32 cellular contexts compared by ENCODE assay signal in the genomic region with DNA sequence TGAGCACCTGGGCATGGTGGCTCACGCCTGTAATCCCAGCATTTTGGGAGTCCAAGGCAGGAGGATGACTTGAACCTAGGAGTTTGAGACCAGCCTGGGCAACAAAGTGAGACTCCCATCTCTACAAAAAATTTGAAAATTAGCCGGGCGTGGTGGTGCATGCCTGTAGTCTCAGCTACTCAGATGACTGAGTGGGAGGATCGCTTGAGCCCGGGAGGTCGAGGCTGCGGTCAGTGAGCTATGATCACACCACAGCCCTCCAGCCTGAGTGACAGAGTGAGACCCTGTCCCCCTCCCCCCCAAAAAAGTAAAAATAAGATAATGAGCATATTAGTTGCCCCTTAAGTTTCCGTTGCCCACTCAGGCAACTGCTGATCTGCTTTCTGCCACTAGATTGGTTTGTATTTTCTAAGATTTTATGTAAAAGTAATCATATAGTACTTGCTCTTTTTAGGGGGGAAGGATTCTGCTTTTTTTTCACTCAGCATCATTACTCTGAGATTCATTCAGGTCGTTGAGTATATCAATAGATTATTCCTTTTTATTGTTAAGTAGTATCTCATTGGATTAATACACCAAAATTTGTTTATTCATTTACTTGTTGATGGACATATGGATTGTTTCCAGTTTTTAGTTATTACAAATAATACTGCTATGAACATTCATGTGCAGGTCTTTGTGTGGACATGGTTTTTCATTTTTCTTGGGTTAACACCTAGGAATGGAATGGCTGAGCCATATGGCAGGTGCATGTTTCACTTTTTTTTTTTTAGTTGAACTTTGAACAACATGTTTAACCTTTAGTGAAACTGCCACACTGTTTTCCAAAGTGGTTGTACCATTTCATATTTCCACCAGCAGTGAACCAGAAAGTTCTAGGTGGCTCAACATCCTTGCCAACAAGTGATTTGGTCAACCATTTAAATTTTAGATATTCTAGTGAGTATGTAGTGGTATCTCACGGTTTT.
"Had no signal": no experiment of that assay in that cellular context is flagged by ENCODE, and none has a peak within 500 bp of the region (broad histone marks: within the 10 kb centered on the region; RNA-seq: fewer than 3 reads in every experiment).

No MANE protein-coding gene starts in this region.

- DNase-seq: activated CD4-positive, alpha-beta memory T cell treated with anti-CD3 and anti-CD28 coated beads, Interleukin-2, amount 10 ng/mL, durations not matched to agents 7 days and 5 days; activated CD4-positive, alpha-beta T cell treated with anti-CD3 and anti-CD28 coated beads for 1 hour; activated CD4-positive, alpha-beta T cell treated with anti-CD3 and anti-CD28 coated beads for 36 hours; activated CD4-positive, alpha-beta T cell treated with anti-CD3 and anti-CD28 coated beads for 48 hours; activated CD4-positive, alpha-beta T cell treated with anti-CD3 and anti-CD28 coated beads, Interleukin-2, amount 10 ng/mL, durations not matched to agents 7 days and 5 days; activated CD4-positive, alpha-beta T cell treated with anti-CD3 and anti-CD28 coated beads, Interleukin-2, amount 50 U/mL, for 48 hours; activated CD4-positive, CD25-positive, alpha-beta regulatory T cell; activated CD8-positive, alpha-beta memory T cell treated with anti-CD3 and anti-CD28 coated beads for 24 hours; activated CD8-positive, alpha-beta memory T cell treated with anti-CD3 and anti-CD28 coated beads, Interleukin-2, amount 10 ng/mL, durations not matched to agents 7 days and 5 days; activated CD8-positive, alpha-beta memory T cell treated with anti-CD3 and anti-CD28 coated beads, Interleukin-2, amount 50 U/mL, for 48 hours; activated CD8-positive, alpha-beta T cell treated with anti-CD3 and anti-CD28 coated beads, Interleukin-2, amount 10 ng/mL, durations not matched to agents 7 days and 5 days; activated effector memory CD4-positive, alpha-beta T cell treated with Interleukin-2 at 50 U/mL for 16 hours; activated gamma-delta T cell; activated naive CD4-positive, alpha-beta T cell treated with anti-CD3 and anti-CD28 coated beads, Interleukin-2, amount 10 ng/mL, durations not matched to agents 7 days and 5 days; activated naive CD4-positive, alpha-beta T cell treated with Interleukin-2 at 50 U/mL for 16 hours; activated naive CD8-positive, alpha-beta T cell treated with anti-CD3 and anti-CD28 coated beads, Interleukin-2, amount 10 ng/mL, durations not matched to agents 7 days and 5 days; activated naive CD8-positive, alpha-beta T cell treated with anti-CD3 and anti-CD28 coated beads, Interleukin-2, amount 50 U/mL, for 24 hours; activated T-cell treated with anti-CD3 and anti-CD28 coated beads, Interleukin-2, amount 50 U/mL, for 24 hours; activated T-cell treated with anti-CD3 and anti-CD28 coated beads, Interleukin-2, amount 50 U/mL, for 48 hours; amygdala; anterior cingulate cortex; caudate nucleus; cerebellar nuclear complex; T-helper 1 cell; T-helper 2 cell; T-helper 9 cell; WERI-Rb-1 had no signal

- H3K27ac ChIP-seq: ascending aorta, cardiac muscle cell, WERI-Rb-1 had no signal

- ATAC-seq: activated CD4-positive, alpha-beta T cell treated with anti-CD3 and anti-CD28 coated beads for 36 hours; activated CD4-positive, CD25-positive, alpha-beta regulatory T cell treated with anti-CD3 and anti-CD28 coated beads, Interleukin-2, amount 50 U/mL, for 24 hours; activated CD8-positive, alpha-beta memory T cell treated with anti-CD3 and anti-CD28 coated beads, Interleukin-2, amount 10 ng/mL, durations not matched to agents 7 days and 5 days; activated CD8-positive, alpha-beta T cell treated with anti-CD3 and anti-CD28 coated beads, Interleukin-2, amount 10 ng/mL, durations not matched to agents 7 days and 5 days; activated naive CD8-positive, alpha-beta T cell treated with anti-CD3 and anti-CD28 coated beads, Interleukin-2, amount 50 U/mL, for 24 hours; WTC11 had no signal

- FAIRE-seq: bronchial epithelial cell had no signal

- H3K4me1 ChIP-seq: ascending aorta had no signal

- H3K9me3 ChIP-seq: ascending aorta had no signal

- H3K36me3 ChIP-seq: ascending aorta, cardiac muscle cell, WERI-Rb-1 had no signal

- H3K27me3 ChIP-seq: ascending aorta, cardiac muscle cell had no signal

- H3K4me3 ChIP-seq: ascending aorta, cardiac muscle cell had no signal
